8 cellular contexts compared by ENCODE assay signal in genomic region chr10:104339469-104340098, GRCh38. TPM values are rescaled to one million over a fixed set of nuclear protein-coding genes. Genes with fewer than 3 reads are reported as not detected.
DNase-seq lines count a peak whose midpoint lies in the region; ATAC-seq and TF ChIP-seq lines count a peak whose summit lies in the region.

No MANE protein-coding gene starts in this region.

- no peak for TF ChIP-seq POLR2A in right lobe of liver (IDR thresholded peaks at IDR 0.05)

- H3F3A ChIP-seq in Loucy (ENCODE audit: low read depth), result no peaks in the 10 kb centered on the region

- H3K27ac ChIP-seq in right lobe of liver, result peak overlapping the region; percentile 95 to 97 (median 96)
- peak overlapping the region; percentile 99 to 100 for H3K27ac ChIP-seq in thoracic aorta

- 7% methylated on average over 9 of the region's 11 CpGs for WGBS in right lobe of liver (ENCODE audit: insufficient coverage, low coverage, low lambda C conversion rate, missing lambda C conversion rate)

- H3K4me3 ChIP-seq in Loucy (ENCODE audit: low read length, poor library complexity, severe bottlenecking) (peak overlapping the region; percentile 99), cardiac fibroblast (replicated peaks in 1 of 2; ENCODE audit: low read depth in 2 of 2, low read length in 2 of 2) (peak overlapping the region; percentile 95 to 98), right lobe of liver (peak overlapping the region; percentile 72 to 91 (median 87)), thoracic aorta (peak overlapping the region; percentile 99)

- H4K20me1 ChIP-seq in Loucy (ENCODE audit: insufficient read depth, low read length, poor library complexity, severe bottlenecking), result peaks cover 27% of the 10 kb centered on the region

- H3K9me3 ChIP-seq in Loucy (ENCODE audit: insufficient read depth, low read depth, low read length), result no peaks in the 10 kb centered on the region
- H3K9me3 ChIP-seq in right lobe of liver, result no peaks in the 10 kb centered on the region
- H3K9me3 ChIP-seq in thoracic aorta, result no peaks in the 10 kb centered on the region

- H2AFZ ChIP-seq in Loucy (ENCODE audit: low read length), result no peak overlapping the region

- DNase-seq in Ammon's horn (ENCODE audit: low spot score), result peak; percentile 3
- peak; percentile 85 to 90 for DNase-seq in cardiac fibroblast (ENCODE audit: low read depth in 2 of 2)
- DNase-seq in right lobe of liver, result peak in 1 of 3 donors; percentile 80
- DNase-seq in thoracic aorta (ENCODE audit: low spot score), result no peak
- DNase-seq in stimulated activated CD4-positive, alpha-beta T cell treated with anti-CD3 and anti-CD28 coated beads, Interleukin-1b, Interleukin-23, amount 100 ng/mL, for 48 hours, result no peak
- DNase-seq in NCI-H524 (lab: John Stamatoyannopoulos, UW), result no peak

- H3K79me2 ChIP-seq in Loucy (ENCODE audit: insufficient read depth, low read length), result peaks cover 38% of the 10 kb centered on the region

- H3K9me2 ChIP-seq in Loucy (replicated peaks; ENCODE audit: low read depth, low read length), result no peaks in the 10 kb centered on the region

- no peak for TF ChIP-seq CTCF in Loucy (conservative IDR thresholded peaks at IDR 0.05; ENCODE audit: low read length)
- TF ChIP-seq CTCF in cardiac fibroblast (IDR thresholded peaks at IDR 0.05; ENCODE audit: low read depth, low read length), result no peak
- TF ChIP-seq CTCF in right lobe of liver (IDR thresholded peaks at IDR 0.05), result no peak
- TF ChIP-seq CTCF in thoracic aorta (IDR thresholded peaks at IDR 0.05), result no peak

- H3K27me3 ChIP-seq in Loucy (ENCODE audit: insufficient read depth, low read length, poor library complexity, severe bottlenecking) (no peaks in the 10 kb centered on the region), right lobe of liver (no peaks in the 10 kb centered on the region), thoracic aorta (replicated peaks; ENCODE audit: insufficient read depth) (no peaks in the 10 kb centered on the region)

- peak overlapping the region; percentile 90 for H3K9ac ChIP-seq in Loucy (ENCODE audit: low read depth, low read length, poor library complexity, severe bottlenecking)

- ATAC-seq in right lobe of liver, result peak; percentile 17 to 54 (median 40)
- peak; percentile 42 for ATAC-seq in thoracic aorta (ENCODE audit: insufficient number of reproducible peaks, low FRiP score, low read depth)
- ATAC-seq in HG03354 (IDR thresholded peaks at IDR 0.05; ENCODE audit: poor library complexity, severe bottlenecking, unreplicated experiment), result no peak

- H3K36me3 ChIP-seq in Loucy (ENCODE audit: insufficient read depth, low read length) (no peaks in the 10 kb centered on the region), right lobe of liver (no peaks in the 10 kb centered on the region), thoracic aorta (no peaks in the 10 kb centered on the region)

- H3K4me1 ChIP-seq in Loucy (ENCODE audit: insufficient read depth, low read length, poor library complexity, severe bottlenecking) (peaks cover 42% of the 10 kb centered on the region), right lobe of liver (peaks cover 0 to 22% (median 3%) of the 10 kb centered on the region in 4 donors), thoracic aorta (ENCODE audit: control insufficient read depth in 1 of 2, low read depth in 2 of 2) (peaks cover 22 to 30% of the 10 kb centered on the region in 2 donors)

- peak overlapping the region; percentile 85 for H3K4me2 ChIP-seq in Loucy (ENCODE audit: low read depth, low read length, poor library complexity, severe bottlenecking)

- intact Hi-C loops in right lobe of liver (cut with DNase I), result no loop called here

RNA-seq across cellular contexts. Expression of gene ITPRIP, which starts 1.3 kb away (rescaled TPM):
- total RNA-seq in right lobe of liver (1 to 10 TPM; 2.9 to 9.7 (median 7.7) TPM), thoracic aorta (10 to 100 TPM; 55.6 to 59.2 TPM)

RNA-seq across cellular contexts. Expression of gene CFAP58, which starts 14.0 kb away (rescaled TPM):
- total RNA-seq in right lobe of liver (1 to 10 TPM in 1 of 6 experiments, under 1 TPM in 3, not detected in 2; 0.10 to 2.9 (median 0.15) TPM), thoracic aorta (under 1 TPM; 0.35 to 0.68 TPM)

Comparison
In these comparisons a context has a peak if more than half of its experiments do, and no peak if none do; other contexts are left out.
1. DNase-seq: peak in Ammon's horn (single experiment) and cardiac fibroblast (2 of 2); none in thoracic aorta (single experiment), stimulated activated CD4-positive, alpha-beta T cell treated with anti-CD3 and anti-CD28 coated beads, Interleukin-1b, Interleukin-23, amount 100 ng/mL, for 48 hours (single experiment) and NCI-H524 (0 of 2).
2. RNA of gene ITPRIP, which starts 1.3 kb away (total RNA-seq): 55.6 to 59.2 TPM in thoracic aorta; 2.9 to 9.7 TPM in right lobe of liver; every median in the first group is over 4 times any median in the second.
3. Peak in every context shown above with its lines, with median percentiles within 50 percentile points of each other: H3K4me3 ChIP-seq.